38 cellular contexts compared by ENCODE assay signal in the genomic region with DNA sequence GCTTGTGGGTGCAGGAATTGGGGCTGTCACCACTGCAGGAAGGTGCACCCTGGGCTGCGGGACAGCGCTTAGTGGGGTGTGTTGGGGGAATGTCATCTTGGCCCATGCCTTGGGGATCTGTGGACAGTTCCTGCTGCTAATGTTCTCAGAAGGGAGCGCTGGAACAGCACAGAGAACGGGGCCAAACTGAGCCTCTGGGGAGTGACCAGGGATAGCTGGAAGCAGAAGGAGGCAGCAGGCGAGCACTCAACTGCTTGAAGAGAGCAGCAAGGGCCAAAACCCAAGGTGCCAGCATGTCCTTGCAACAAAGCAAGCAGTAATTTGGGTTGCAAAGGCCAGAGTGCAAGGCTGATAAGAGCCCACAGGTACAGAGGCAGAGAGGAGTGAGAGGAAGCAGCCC. TPM values are rescaled to one million over a fixed set of nuclear protein-coding genes. Genes with fewer than 3 reads are reported as not detected.
"Had no signal": no experiment of that assay in that cellular context is flagged by ENCODE, and none has a peak within 500 bp of the region (broad histone marks: within the 10 kb centered on the region; RNA-seq: fewer than 3 reads in every experiment).

No MANE protein-coding gene starts in this region.

- ATAC-seq: activated CD8-positive, alpha-beta T cell treated with anti-CD3 and anti-CD28 coated beads for 36 hours; activated naive CD4-positive, alpha-beta T cell treated with anti-CD3 and anti-CD28 coated beads, Interleukin-2, amount 50 U/mL, for 72 hours; activated naive CD8-positive, alpha-beta T cell treated with anti-CD3 and anti-CD28 coated beads, Interleukin-2, amount 50 U/mL, for 24 hours; activated T-cell treated with anti-CD3 and anti-CD28 coated beads, Interleukin-2, amount 50 U/mL, for 72 hours; activated T-helper 17 cell treated with anti-CD3 and anti-CD28 coated beads, Interleukin-2, amount 50 U/mL, for 72 hours; K562; PC-3 had no signal

- H3K4me3 ChIP-seq: K562, Peyer's patch, SJSA1 had no signal

- DNase-seq: activated B cell treated with CpG ODN at 0.5 μM for 24 hours; activated CD4-positive, alpha-beta T cell treated with anti-CD3 and anti-CD28 coated beads for 4 hours; activated CD4-positive, CD25-positive, alpha-beta regulatory T cell treated with anti-CD3 and anti-CD28 coated beads, Interleukin-2, amount 50 U/mL, for 72 hours; activated CD8-positive, alpha-beta T cell treated with anti-CD3 and anti-CD28 coated beads for 36 hours; activated effector memory CD4-positive, alpha-beta T cell treated with anti-CD3 and anti-CD28 coated beads, Interleukin-2, amount 50 U/mL, for 16 hours; activated naive CD4-positive, alpha-beta T cell treated with Interleukin-2 at 50 U/mL for 16 hours; activated naive CD8-positive, alpha-beta T cell treated with anti-CD3 and anti-CD28 coated beads, Interleukin-2, amount 50 U/mL, for 24 hours; activated T-cell treated with anti-CD3 and anti-CD28 coated beads, Interleukin-2, amount 50 U/mL, for 1 hour; activated T-cell treated with anti-CD3 and anti-CD28 coated beads, Interleukin-2, amount 50 U/mL, for 72 hours; anterior cingulate cortex; central memory CD4-positive, alpha-beta T cell; NCI-H1092 treated with DMSO at 0.1 percent for 48 hours; NCI-H1417; NCI-H146; NCI-H187; NCI-H2029 treated with DMSO at 0.1 percent for 48 hours; NCI-H2107; NCI-H2171; NCI-H510A; NCI-H526; NCI-H748 treated with DMSO at 0.1 percent for 48 hours; NK-92 treated with Interleukin-12 subunit alpha and Interleukin-12 subunit beta, amount 100 ng/mL, for 24 hours; PC-3; Peyer's patch; RPMI8226; SHP77 treated with DMSO at 0.1 percent for 48 hours; SW 1271; T-helper 1 cell; T-helper 2 cell; T-helper 9 cell had no signal

- H3K9me3 ChIP-seq: Peyer's patch had no signal

- H3K27ac ChIP-seq: Peyer's patch, SJSA1, VCaP had no signal

- H3K4me3 Mint-ChIP-seq: activated B cell treated with CpG ODN at 0.5 μM for 24 hours; activated CD8-positive, alpha-beta T cell treated with anti-CD3 and anti-CD28 coated beads for 36 hours; activated naive CD8-positive, alpha-beta T cell treated with anti-CD3 and anti-CD28 coated beads, Interleukin-2, amount 50 U/mL, for 24 hours; activated T-cell treated with anti-CD3 and anti-CD28 coated beads, Interleukin-2, amount 50 U/mL, for 72 hours; activated T-helper 17 cell treated with anti-CD3 and anti-CD28 coated beads, Interleukin-2, amount 50 U/mL, for 72 hours had no signal

- H3K36me3 Mint-ChIP-seq: activated naive CD4-positive, alpha-beta T cell treated with anti-CD3 and anti-CD28 coated beads, Interleukin-2, amount 50 U/mL, for 72 hours; brain had no signal

- H3K27ac Mint-ChIP-seq: activated B cell treated with CpG ODN at 0.5 μM for 24 hours; activated CD8-positive, alpha-beta T cell treated with anti-CD3 and anti-CD28 coated beads for 36 hours; activated naive CD4-positive, alpha-beta T cell treated with anti-CD3 and anti-CD28 coated beads, Interleukin-2, amount 50 U/mL, for 72 hours; activated naive CD8-positive, alpha-beta T cell treated with anti-CD3 and anti-CD28 coated beads, Interleukin-2, amount 50 U/mL, for 24 hours; activated T-cell treated with anti-CD3 and anti-CD28 coated beads, Interleukin-2, amount 50 U/mL, for 72 hours; activated T-helper 17 cell treated with anti-CD3 and anti-CD28 coated beads, Interleukin-2, amount 50 U/mL, for 72 hours; brain had no signal

- H3K9me3 Mint-ChIP-seq: activated B cell treated with CpG ODN at 0.5 μM for 24 hours; activated CD8-positive, alpha-beta T cell treated with anti-CD3 and anti-CD28 coated beads for 36 hours; activated naive CD4-positive, alpha-beta T cell treated with anti-CD3 and anti-CD28 coated beads, Interleukin-2, amount 50 U/mL, for 72 hours; activated naive CD8-positive, alpha-beta T cell treated with anti-CD3 and anti-CD28 coated beads, Interleukin-2, amount 50 U/mL, for 24 hours; activated T-cell treated with anti-CD3 and anti-CD28 coated beads, Interleukin-2, amount 50 U/mL, for 72 hours; activated T-helper 17 cell treated with anti-CD3 and anti-CD28 coated beads, Interleukin-2, amount 50 U/mL, for 72 hours had no signal

- H3K36me3 ChIP-seq: Peyer's patch, SJSA1 had no signal

RNA-seq across cellular contexts. Expression of a gene that starts 31.3 kb away (rescaled TPM):
- total RNA-seq: M059J, PC-3 had no signal

RNA-seq across cellular contexts. Expression of a gene that starts 48.5 kb away (rescaled TPM):
- total RNA-seq: activated CD8-positive, alpha-beta memory T cell treated with anti-CD3 and anti-CD28 coated beads for 36 hours; activated CD8-positive, alpha-beta T cell treated with anti-CD3 and anti-CD28 coated beads for 36 hours; activated naive CD4-positive, alpha-beta T cell treated with anti-CD3 and anti-CD28 coated beads, Interleukin-2, amount 50 U/mL, for 72 hours; activated T-cell treated with anti-CD3 and anti-CD28 coated beads, Interleukin-2, amount 50 U/mL, for 72 hours had no signal
